ENCODE assay signal across 1 cellular context in the genomic region with DNA sequence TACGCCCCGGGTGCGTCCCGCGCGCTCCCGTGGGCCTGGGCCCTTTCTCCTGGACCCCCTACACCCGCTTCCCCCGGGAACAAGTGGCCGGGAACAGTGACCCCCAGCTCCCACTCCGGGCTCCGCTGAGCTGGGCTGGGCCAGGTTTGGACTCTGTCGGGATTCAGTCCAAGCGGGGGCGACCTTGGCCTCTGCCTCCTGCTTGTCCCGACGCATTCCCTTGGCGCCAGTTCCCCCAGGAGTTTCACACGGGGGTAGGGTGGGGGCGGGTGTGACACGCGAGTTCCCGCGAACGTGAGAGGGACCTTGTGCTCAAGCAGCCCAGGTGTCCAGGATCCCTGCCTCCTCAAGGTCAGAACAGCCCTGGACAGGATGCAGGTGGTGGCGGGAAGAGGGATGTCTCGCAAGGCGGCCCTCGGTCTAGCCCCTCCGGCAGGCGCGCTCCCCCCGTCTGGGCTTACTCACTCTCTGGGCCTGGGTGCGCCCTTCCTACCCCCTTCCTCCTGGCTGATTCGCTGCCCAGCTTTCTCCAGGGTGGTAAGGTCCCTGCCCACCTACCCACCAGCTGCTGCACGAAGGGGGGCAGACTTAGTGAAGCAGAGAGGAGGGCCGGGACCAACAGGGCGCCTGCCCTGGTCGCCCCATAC.
TF ChIP-seq lines count a peak whose summit lies in the region.

No MANE protein-coding gene starts in this region.

TF ChIP-seq in HepG2, 621 proteins besides CTCF, POLR2A, EP300 and RAD21 (continued from another document and continues in another):
- no peak for TF ChIP-seq ZBED4 (CRISPR knock-in tag; IDR thresholded peaks at IDR 0.05; ENCODE audit: borderline replicate concordance)
- TF ChIP-seq ZNF430 (CRISPR knock-in tag; IDR thresholded peaks at IDR 0.05), result no peak
- no peak for TF ChIP-seq FOXA1 (IDR thresholded peaks at IDR 0.05)
- no peak for TF ChIP-seq FOXA1 (CRISPR knock-in tag; IDR thresholded peaks at IDR 0.05)
- TF ChIP-seq, protein P1, sequence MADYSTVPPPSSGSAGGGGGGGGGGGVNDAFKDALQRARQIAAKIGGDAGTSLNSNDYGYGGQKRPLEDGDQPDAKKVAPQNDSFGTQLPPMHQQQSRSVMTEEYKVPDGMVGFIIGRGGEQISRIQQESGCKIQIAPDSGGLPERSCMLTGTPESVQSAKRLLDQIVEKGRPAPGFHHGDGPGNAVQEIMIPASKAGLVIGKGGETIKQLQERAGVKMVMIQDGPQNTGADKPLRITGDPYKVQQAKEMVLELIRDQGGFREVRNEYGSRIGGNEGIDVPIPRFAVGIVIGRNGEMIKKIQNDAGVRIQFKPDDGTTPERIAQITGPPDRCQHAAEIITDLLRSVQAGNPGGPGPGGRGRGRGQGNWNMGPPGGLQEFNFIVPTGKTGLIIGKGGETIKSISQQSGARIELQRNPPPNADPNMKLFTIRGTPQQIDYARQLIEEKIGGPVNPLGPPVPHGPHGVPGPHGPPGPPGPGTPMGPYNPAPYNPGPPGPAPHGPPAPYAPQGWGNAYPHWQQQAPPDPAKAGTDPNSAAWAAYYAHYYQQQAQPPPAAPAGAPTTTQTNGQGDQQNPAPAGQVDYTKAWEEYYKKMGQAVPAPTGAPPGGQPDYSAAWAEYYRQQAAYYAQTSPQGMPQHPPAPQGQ (CRISPR knock-in tag; IDR thresholded peaks at IDR 0.05; ENCODE audit: borderline replicate concordance), result no peak
- no peak for TF ChIP-seq ZNF530 (CRISPR knock-in tag; IDR thresholded peaks at IDR 0.05; ENCODE audit: low read depth)
- 0 out of 2 replicates have a peak, but pooled peaks have one; percentile 54 for TF ChIP-seq ZNF101 (CRISPR knock-in tag; IDR thresholded peaks at IDR 0.05; ENCODE audit: borderline replicate concordance, low read depth)
- TF ChIP-seq POGK (CRISPR knock-in tag; conservative IDR thresholded peaks at IDR 0.05), result no peak
- TF ChIP-seq ZNF549 (CRISPR knock-in tag; IDR thresholded peaks at IDR 0.05), result no peak
- 0 out of 2 replicates have a peak, but pooled peaks have one; percentile 31 for TF ChIP-seq DMTF1 (CRISPR knock-in tag; IDR thresholded peaks at IDR 0.05)
- TF ChIP-seq ZNF329 (CRISPR knock-in tag; IDR thresholded peaks at IDR 0.05; ENCODE audit: low read depth), result no peak; the same call in 1 of the 2 replicates
- TF ChIP-seq MYPOP (CRISPR knock-in tag; IDR thresholded peaks at IDR 0.05), result no peak
- no peak for TF ChIP-seq SETDB1 (CRISPR knock-in tag; IDR thresholded peaks at IDR 0.05; ENCODE audit: borderline replicate concordance)
- no peak; the same call in 1 of the 2 replicates for TF ChIP-seq ZNF761 (CRISPR knock-in tag; conservative IDR thresholded peaks at IDR 0.05)
- no peak for TF ChIP-seq ZKSCAN5 (CRISPR knock-in tag; IDR thresholded peaks at IDR 0.05)
- TF ChIP-seq EED (CRISPR knock-in tag; IDR thresholded peaks at IDR 0.05), result no peak
- no peak for TF ChIP-seq YY1 (IDR thresholded peaks at IDR 0.05; ENCODE audit: insufficient read depth, insufficient replicate concordance, low read depth, low read length)
- TF ChIP-seq SP5 (CRISPR knock-in tag; IDR thresholded peaks at IDR 0.05; ENCODE audit: borderline replicate concordance, low read depth), result no peak; the same call in 1 of the 2 replicates
- TF ChIP-seq THAP7 (CRISPR knock-in tag; IDR thresholded peaks at IDR 0.05), result peak; percentile 58; the same call in 1 of the 2 replicates
- no peak for TF ChIP-seq ZNF768 (CRISPR knock-in tag; IDR thresholded peaks at IDR 0.05)
- no peak for TF ChIP-seq RARG (CRISPR knock-in tag; IDR thresholded peaks at IDR 0.05; ENCODE audit: low read depth)
- TF ChIP-seq CCDC6 (CRISPR knock-in tag; IDR thresholded peaks at IDR 0.05), result no peak
- TF ChIP-seq PHF21A (CRISPR knock-in tag; IDR thresholded peaks at IDR 0.05), result no peak
- no peak for TF ChIP-seq ZZZ3 (CRISPR knock-in tag; IDR thresholded peaks at IDR 0.05; ENCODE audit: borderline replicate concordance)
- no peak; the same call in 1 of the 2 replicates for TF ChIP-seq SP4 (CRISPR knock-in tag; IDR thresholded peaks at IDR 0.05)
- peak; percentile 34; the same call in 1 of the 2 replicates for TF ChIP-seq ZNF777 (CRISPR knock-in tag; IDR thresholded peaks at IDR 0.05)
- no peak for TF ChIP-seq SMAD9 (CRISPR knock-in tag; IDR thresholded peaks at IDR 0.05)
- no peak for TF ChIP-seq ATF1 (CRISPR knock-in tag; IDR thresholded peaks at IDR 0.05)
- TF ChIP-seq PRMT3 (CRISPR knock-in tag; IDR thresholded peaks at IDR 0.05; ENCODE audit: borderline replicate concordance, low read depth), result no peak
- no peak for TF ChIP-seq ZKSCAN1 (IDR thresholded peaks at IDR 0.05; ENCODE audit: low read length)
- TF ChIP-seq CAMTA2 (CRISPR knock-in tag; IDR thresholded peaks at IDR 0.05; ENCODE audit: borderline replicate concordance), result no peak
- TF ChIP-seq ZBTB10 (CRISPR knock-in tag; IDR thresholded peaks at IDR 0.05; ENCODE audit: borderline replicate concordance), result no peak
- TF ChIP-seq PCBP1 (IDR thresholded peaks at IDR 0.05; ENCODE audit: borderline replicate concordance, low read depth, low read length), result no peak
- TF ChIP-seq ZNF331 (CRISPR knock-in tag; IDR thresholded peaks at IDR 0.05), result no peak
- no peak for TF ChIP-seq CREBL2 (CRISPR knock-in tag; IDR thresholded peaks at IDR 0.05; ENCODE audit: borderline replicate concordance)
- TF ChIP-seq RBFOX2 (IDR thresholded peaks at IDR 0.05; ENCODE audit: low read depth, low read length), result no peak
- TF ChIP-seq ARID5B (CRISPR knock-in tag; IDR thresholded peaks at IDR 0.05), result no peak
- TF ChIP-seq ZNF781 (CRISPR knock-in tag; IDR thresholded peaks at IDR 0.05; ENCODE audit: borderline replicate concordance, not compliant biosample characterization), result no peak
